ENCODE assay signal across 38 cellular contexts in the genomic region with DNA sequence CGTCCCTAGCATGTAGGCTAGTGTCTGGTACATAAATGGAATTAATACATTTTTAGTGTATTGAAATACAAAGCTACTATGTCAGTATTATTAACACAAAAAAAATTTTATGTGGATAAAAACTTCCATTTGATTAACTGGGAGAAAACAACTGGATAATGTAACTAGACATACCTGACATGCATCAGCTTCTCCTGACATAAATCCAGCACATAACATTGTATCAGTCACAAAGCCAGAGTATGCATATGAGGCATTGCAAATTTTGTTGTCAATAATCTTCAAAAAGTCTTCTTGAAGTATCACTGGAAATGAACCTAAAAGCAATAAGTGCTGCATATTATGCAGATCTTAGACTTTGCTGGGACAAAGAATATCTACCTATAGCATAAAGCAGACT. TPM values are rescaled to one million over a fixed set of nuclear protein-coding genes. Genes with fewer than 3 reads are reported as not detected.
"Had no signal": no experiment of that assay in that cellular context is flagged by ENCODE, and none has a peak within 500 bp of the region (broad histone marks: within the 10 kb centered on the region; RNA-seq: fewer than 3 reads in every experiment).

No MANE protein-coding gene starts in this region.

- H3K27ac ChIP-seq: KMS-11 had no signal

- H3K4me3 ChIP-seq: MG63 had no signal

- H3K4me2 ChIP-seq: KMS-11 had no signal

- H3K9ac ChIP-seq: KMS-11 had no signal

- H3K36me3 ChIP-seq: MG63 had no signal

- H3K27me3 ChIP-seq: MG63 had no signal

- DNase-seq: Karpas-422, Kasumi-1, MG63, MM.1S, MV-4-11, NCI-H1048, NCI-H1092, NCI-H1092 treated with DMSO at 0.1 percent for 48 hours, NCI-H1105, NCI-H1105 treated with DMSO at 0.1 percent for 48 hours, NCI-H1417, NCI-H1417 treated with DMSO at 0.1 percent for 48 hours, NCI-H1436, NCI-H1436 treated with DMSO at 0.1 percent for 48 hours, NCI-H146, NCI-H1694, NCI-H1694 treated with DMSO at 0.1 percent for 48 hours, NCI-H187, NCI-H187 treated with DMSO at 0.1 percent for 48 hours, NCI-H1930, NCI-H2029, NCI-H2029 treated with DMSO at 0.1 percent for 48 hours, NCI-H2081, NCI-H2081 treated with DMSO at 0.1 percent for 48 hours, NCI-H2107, NCI-H2171, NCI-H2171 treated with DMSO at 0.1 percent for 48 hours, NCI-H2227 treated with DMSO at 0.1 percent for 48 hours, NCI-H226, NCI-H345, NCI-H446, NCI-H446 treated with DMSO at 0.1 percent for 48 hours, NCI-H510A had no signal

- H3K9me3 ChIP-seq: MG63 had no signal

RNA-seq across cellular contexts. Expression of gene TMPRSS11B, which starts 16.9 kb away (rescaled TPM):
- total RNA-seq: LHCN-M2, M059J, MCF 10A, NCI-H460 had no signal
